16 cellular contexts compared by ENCODE assay signal in genomic region chr3:141499965-141500364, GRCh38. TPM values are rescaled to one million over a fixed set of nuclear protein-coding genes. Genes with fewer than 3 reads are reported as not detected.
DNase-seq lines count a peak whose midpoint lies in the region; ATAC-seq and TF ChIP-seq lines count a peak whose summit lies in the region.
"Had no signal": no experiment of that assay in that cellular context is flagged by ENCODE, and none has a peak within 500 bp of the region (broad histone marks: within the 10 kb centered on the region; RNA-seq: fewer than 3 reads in every experiment).

No MANE protein-coding gene starts in this region.

- ATAC-seq in DND-41 (ENCODE audit: insufficient read depth, low read depth) (no peak), HG02610 (IDR thresholded peaks at IDR 0.05; ENCODE audit: unreplicated experiment) (no peak), GM19463 (IDR thresholded peaks at IDR 0.05; ENCODE audit: unreplicated experiment) (no peak)
- no peak for ATAC-seq in activated CD8-positive, alpha-beta T cell treated with anti-CD3 and anti-CD28 coated beads, Interleukin-2, amount 10 ng/mL, durations not matched to agents 7 days and 5 days
- no peak for ATAC-seq in naive thymus-derived CD8-positive, alpha-beta T cell
- ATAC-seq: SK-N-SH treated with all-trans-retinoic acid at 6 μM for 48 hours had no signal

- peaks cover 57% of the 10 kb centered on the region for H3K36me3 Mint-ChIP-seq in activated CD8-positive, alpha-beta T cell treated with anti-CD3 and anti-CD28 coated beads, Interleukin-2, amount 10 ng/mL, durations not matched to agents 7 days and 5 days (ENCODE audit: low read depth)
- H3K36me3 Mint-ChIP-seq in naive thymus-derived CD8-positive, alpha-beta T cell = peaks cover 4 to 15% (median 10%) of the 10 kb centered on the region in 3 donors

- H3K4me1 ChIP-seq in BLaER1 treated with 17β-estradiol and CSF1 and Interleukin-3, amounts not matched to agents 10 nM and 100 nM = peaks cover 24 to 41% (median 31%) of the 10 kb centered on the region in 10 experiments
- H3K4me1 ChIP-seq in DND-41 (ENCODE audit: insufficient read depth, low read length) = peaks cover 45% of the 10 kb centered on the region
- H3K4me1 ChIP-seq: BE2C had no signal

- H3K27ac ChIP-seq in BLaER1 treated with 17β-estradiol and CSF1 and Interleukin-3, amounts not matched to agents 10 nM and 100 nM = peak overlapping the region; percentile 76 to 90 (median 88)
- H3K27ac ChIP-seq in DND-41 (ENCODE audit: low read length) = peak overlapping the region; percentile 83

- peaks cover 0 to 46% (median 0%) of the 10 kb centered on the region in 11 experiments; a peak in 9 of 22 replicates for H4K20me1 ChIP-seq in BLaER1 treated with 17β-estradiol and CSF1 and Interleukin-3, amounts not matched to agents 10 nM and 100 nM
- H4K20me1 ChIP-seq in DND-41 (ENCODE audit: insufficient read depth, low read length) = peaks cover 53% of the 10 kb centered on the region

- no peak for TF ChIP-seq CTCF in DND-41 (IDR thresholded peaks at IDR 0.05; ENCODE audit: borderline replicate concordance, extremely low read depth, low read length, poor library complexity, severe bottlenecking)

- peaks cover 0 to 65% (median 39%) of the 10 kb centered on the region in 11 experiments; a peak in 16 of 22 replicates for H3K36me3 ChIP-seq in BLaER1 treated with 17β-estradiol and CSF1 and Interleukin-3, amounts not matched to agents 10 nM and 100 nM
- peaks cover 24% of the 10 kb centered on the region for H3K36me3 ChIP-seq in DND-41 (ENCODE audit: insufficient read depth, low read length)
- H3K36me3 ChIP-seq: BE2C had no signal

- peak overlapping the region in 3 of 11 experiments; percentile 54 to 70 (median 62); a peak in 7 of 22 replicates for H3K9ac ChIP-seq in BLaER1 treated with 17β-estradiol and CSF1 and Interleukin-3, amounts not matched to agents 10 nM and 100 nM
- peak overlapping the region; percentile 44 for H3K9ac ChIP-seq in DND-41 (ENCODE audit: low read depth, low read length)

- H3K79me2 ChIP-seq in DND-41 (ENCODE audit: insufficient read depth, low read length) = peaks cover 91% of the 10 kb centered on the region

- no peak overlapping the region for H2AFZ ChIP-seq in DND-41 (ENCODE audit: low read depth, low read length)

- H3K9me3 Mint-ChIP-seq in activated CD8-positive, alpha-beta T cell treated with anti-CD3 and anti-CD28 coated beads, Interleukin-2, amount 10 ng/mL, durations not matched to agents 7 days and 5 days (ENCODE audit: insufficient read depth) = peaks cover 7% of the 10 kb centered on the region
- peaks cover 0 to 4% (median 0%) of the 10 kb centered on the region in 9 donors for H3K9me3 Mint-ChIP-seq in naive thymus-derived CD8-positive, alpha-beta T cell

- CTCF ChIA-PET in activated CD8-positive, alpha-beta T cell treated with anti-CD3 and anti-CD28 coated beads, Interleukin-2, amount 10 ng/mL, durations not matched to agents 7 days and 5 days (lab: Charles Lee) = interaction anchor here (1.3 to 3.4 kb wide), 6 partner anchors 12 to 139 kb away, joined by 3 to 23 read pairs (median 8); no protein-coding TSS in a partner anchor

- DNase-seq in DND-41 (no peak), NCI-H146 (lab: John Stamatoyannopoulos, UW) (no peak)
- DNase-seq in activated CD8-positive, alpha-beta T cell treated with anti-CD3 and anti-CD28 coated beads, Interleukin-2, amount 10 ng/mL, durations not matched to agents 7 days and 5 days = no peak
- peak in 3 of 10 donors; percentile 25 to 42 (median 36) for DNase-seq in naive thymus-derived CD8-positive, alpha-beta T cell
- DNase-seq: activated CD8-positive, alpha-beta memory T cell treated with anti-CD3 and anti-CD28 coated beads, Interleukin-2, amount 50 U/mL, for 4 hours; BE2C; cortex of kidney; DMS79; NCI-H2081 treated with DMSO at 0.1 percent for 48 hours; NCI-H526; stimulated activated CD4-positive, alpha-beta T cell treated with anti-CD3 and anti-CD28 coated beads, Interleukin-15, amount 100 ng/mL, for 24 hours had no signal

- H3K4me1 Mint-ChIP-seq in activated CD8-positive, alpha-beta T cell treated with anti-CD3 and anti-CD28 coated beads, Interleukin-2, amount 10 ng/mL, durations not matched to agents 7 days and 5 days (ENCODE audit: low read depth) = peaks cover 67% of the 10 kb centered on the region
- peaks cover 22 to 61% (median 46%) of the 10 kb centered on the region in 4 donors for H3K4me1 Mint-ChIP-seq in naive thymus-derived CD8-positive, alpha-beta T cell

- no peaks in the 10 kb centered on the region for H3K27me3 Mint-ChIP-seq in activated CD8-positive, alpha-beta T cell treated with anti-CD3 and anti-CD28 coated beads, Interleukin-2, amount 10 ng/mL, durations not matched to agents 7 days and 5 days (ENCODE audit: low read depth)
- H3K27me3 Mint-ChIP-seq in naive thymus-derived CD8-positive, alpha-beta T cell = no peaks in the 10 kb centered on the region

- no peaks in the 10 kb centered on the region for H3K27me3 ChIP-seq in BLaER1 treated with 17β-estradiol and CSF1 and Interleukin-3, amounts not matched to agents 10 nM and 100 nM
- no peaks in the 10 kb centered on the region for H3K27me3 ChIP-seq in DND-41 (ENCODE audit: insufficient read depth, low read length, poor library complexity)
- H3K27me3 ChIP-seq: BE2C had no signal

- H3K4me3 ChIP-seq in BLaER1 treated with 17β-estradiol and CSF1 and Interleukin-3, amounts not matched to agents 10 nM and 100 nM = peak overlapping the region in 4 of 10 experiments; percentile 1 to 44 (median 32); a peak in 5 of 20 replicates
- peak overlapping the region in 1 of 2 experiments; percentile 57; a peak in 1 of 4 replicates for H3K4me3 ChIP-seq in DND-41 (ENCODE audit: low read depth in 1 of 2, low read length in 2 of 2)

- H3K9me3 ChIP-seq in BLaER1 treated with 17β-estradiol and CSF1 and Interleukin-3, amounts not matched to agents 10 nM and 100 nM (replicated peaks in 1 of 11) = peaks cover 0 to 70% (median 20%) of the 10 kb centered on the region in 11 experiments; a peak in 16 of 22 replicates
- H3K9me3 ChIP-seq in DND-41 (ENCODE audit: insufficient read depth, low read length, severe bottlenecking) = no peaks in the 10 kb centered on the region
- H3K9me3 ChIP-seq: BE2C had no signal

- peak overlapping the region; percentile 95 for H3K27ac Mint-ChIP-seq in activated CD8-positive, alpha-beta T cell treated with anti-CD3 and anti-CD28 coated beads, Interleukin-2, amount 10 ng/mL, durations not matched to agents 7 days and 5 days
- peak overlapping the region in 5 of 10 donors; percentile 95 to 98 (median 97) for H3K27ac Mint-ChIP-seq in naive thymus-derived CD8-positive, alpha-beta T cell

- POLR2A ChIA-PET in activated CD8-positive, alpha-beta T cell treated with anti-CD3 and anti-CD28 coated beads, Interleukin-2, amount 10 ng/mL, durations not matched to agents 7 days and 5 days (lab: Charles Lee) = interaction anchor here (1.5 to 4.7 kb wide), 2 partner anchors 9 to 13 kb away, joined by 5 to 105 read pairs; partner anchors contain the start of gene RASA2
- POLR2A ChIA-PET in naive thymus-derived CD8-positive, alpha-beta T cell (lab: Charles Lee) = interaction anchor here (7.3 kb wide), 1 partner anchor 13 kb away, joined by 113 read pairs; the partner anchor contains the start of gene RASA2

- peak overlapping the region; percentile 73 to 92 (median 82) for H3K4me2 ChIP-seq in BLaER1 treated with 17β-estradiol and CSF1 and Interleukin-3, amounts not matched to agents 10 nM and 100 nM
- H3K4me2 ChIP-seq in DND-41 (ENCODE audit: insufficient read depth, low read length) = peak overlapping the region; percentile 68

- peak overlapping the region; percentile 73 for H3K4me3 Mint-ChIP-seq in activated CD8-positive, alpha-beta T cell treated with anti-CD3 and anti-CD28 coated beads, Interleukin-2, amount 10 ng/mL, durations not matched to agents 7 days and 5 days
- peak overlapping the region; percentile 68 to 87 (median 80) for H3K4me3 Mint-ChIP-seq in naive thymus-derived CD8-positive, alpha-beta T cell
- H3K4me3 Mint-ChIP-seq: neural crest cell had no signal

RNA-seq across cellular contexts. Expression of gene RASA2, which starts 13.1 kb away (rescaled TPM):
- 10 to 100 TPM; 56.8 to 60.2 TPM for total RNA-seq in activated CD8-positive, alpha-beta T cell treated with anti-CD3 and anti-CD28 coated beads, Interleukin-2, amount 10 ng/mL, durations not matched to agents 7 days and 5 days
- 100 to 1,000 TPM; 112 to 124 TPM for total RNA-seq in naive thymus-derived CD8-positive, alpha-beta T cell
- polyA plus RNA-seq in naive thymus-derived CD8-positive, alpha-beta T cell = 10 to 100 TPM; 55.0 to 66.8 (median 57.9) TPM
